In genomic region chr6:33298773-33299236, GRCh38 we compare ENCODE assay signal across 1 cellular context.
TF ChIP-seq lines count a peak whose summit lies in the region.

Gene RGL2, minus strand, starts transcription at chr6:33298942. Its CDS starts 332 bp downstream, at chr6:33298610.

TF ChIP-seq in HepG2, 621 proteins besides CTCF, POLR2A, EP300 and RAD21 (continued from another document):
- TF ChIP-seq KLF12 (CRISPR knock-in tag; IDR thresholded peaks at IDR 0.05; ENCODE audit: borderline replicate concordance) (no peak), IRX3 (CRISPR knock-in tag; IDR thresholded peaks at IDR 0.05; ENCODE audit: borderline replicate concordance, low read depth) (no peak), CEBPB (IDR thresholded peaks at IDR 0.05; ENCODE audit: borderline replicate concordance, low read depth, low read length) (no peak), ZNF883 (CRISPR knock-in tag; IDR thresholded peaks at IDR 0.05; ENCODE audit: not compliant biosample characterization) (no peak), ZNF431 (CRISPR knock-in tag; IDR thresholded peaks at IDR 0.05; ENCODE audit: borderline replicate concordance, low read depth) (no peak), IKZF4 (CRISPR knock-in tag; IDR thresholded peaks at IDR 0.05; ENCODE audit: borderline replicate concordance, low read depth, not compliant biosample characterization) (no peak), ATF6 (CRISPR knock-in tag; conservative IDR thresholded peaks at IDR 0.05) (peak; percentile 14; the same call in 1 of the 2 replicates), ASH2L (IDR thresholded peaks at IDR 0.05; ENCODE audit: insufficient read length, low read depth, low read length) (no peak), ZNF138 (CRISPR knock-in tag; IDR thresholded peaks at IDR 0.05; ENCODE audit: low read depth) (no peak), SSRP1 (CRISPR knock-in tag; IDR thresholded peaks at IDR 0.05) (no peak), KDM4B (CRISPR knock-in tag; IDR thresholded peaks at IDR 0.05) (no peak), ZNF740 (CRISPR knock-in tag; IDR thresholded peaks at IDR 0.05) (0 out of 2 replicates have a peak, but pooled peaks have one; percentile 42), ETV6 (CRISPR knock-in tag; conservative IDR thresholded peaks at IDR 0.05) (no peak), NR1H2 (CRISPR knock-in tag; IDR thresholded peaks at IDR 0.05; ENCODE audit: borderline replicate concordance, low read depth) (no peak), SCMH1 (CRISPR knock-in tag; IDR thresholded peaks at IDR 0.05; ENCODE audit: borderline replicate concordance) (no peak), ZNF446 (CRISPR knock-in tag; IDR thresholded peaks at IDR 0.05) (no peak), ADNP (CRISPR knock-in tag; IDR thresholded peaks at IDR 0.05) (no peak), RFXAP (CRISPR knock-in tag; IDR thresholded peaks at IDR 0.05; ENCODE audit: borderline replicate concordance) (peak; percentile 46; the same call in 1 of the 2 replicates), IKZF5 (CRISPR knock-in tag; IDR thresholded peaks at IDR 0.05) (no peak), ZNF678 (CRISPR knock-in tag; IDR thresholded peaks at IDR 0.05) (0 out of 2 replicates have a peak, but pooled peaks have one; percentile 30), ZNF224 (CRISPR knock-in tag; IDR thresholded peaks at IDR 0.05) (no peak), SP5 (CRISPR knock-in tag; IDR thresholded peaks at IDR 0.05; ENCODE audit: borderline replicate concordance, low read depth) (no peak), ZNF333 (CRISPR knock-in tag; IDR thresholded peaks at IDR 0.05; ENCODE audit: borderline replicate concordance) (no peak), TEAD2 (CRISPR knock-in tag; IDR thresholded peaks at IDR 0.05) (no peak), ATM (IDR thresholded peaks at IDR 0.05; ENCODE audit: borderline replicate concordance) (no peak), SIX4 (CRISPR knock-in tag; IDR thresholded peaks at IDR 0.05) (no peak), MLXIP (CRISPR knock-in tag; IDR thresholded peaks at IDR 0.05; ENCODE audit: borderline replicate concordance) (no peak), PATZ1 (CRISPR knock-in tag; IDR thresholded peaks at IDR 0.05) (peak; percentile 87)
- TF ChIP-seq, protein P1, sequence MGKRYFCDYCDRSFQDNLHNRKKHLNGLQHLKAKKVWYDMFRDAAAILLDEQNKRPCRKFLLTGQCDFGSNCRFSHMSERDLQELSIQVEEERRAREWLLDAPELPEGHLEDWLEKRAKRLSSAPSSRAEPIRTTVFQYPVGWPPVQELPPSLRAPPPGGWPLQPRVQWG (CRISPR knock-in tag; IDR thresholded peaks at IDR 0.05; ENCODE audit: borderline replicate concordance, low read depth) = no peak
- TF ChIP-seq, protein P2, sequence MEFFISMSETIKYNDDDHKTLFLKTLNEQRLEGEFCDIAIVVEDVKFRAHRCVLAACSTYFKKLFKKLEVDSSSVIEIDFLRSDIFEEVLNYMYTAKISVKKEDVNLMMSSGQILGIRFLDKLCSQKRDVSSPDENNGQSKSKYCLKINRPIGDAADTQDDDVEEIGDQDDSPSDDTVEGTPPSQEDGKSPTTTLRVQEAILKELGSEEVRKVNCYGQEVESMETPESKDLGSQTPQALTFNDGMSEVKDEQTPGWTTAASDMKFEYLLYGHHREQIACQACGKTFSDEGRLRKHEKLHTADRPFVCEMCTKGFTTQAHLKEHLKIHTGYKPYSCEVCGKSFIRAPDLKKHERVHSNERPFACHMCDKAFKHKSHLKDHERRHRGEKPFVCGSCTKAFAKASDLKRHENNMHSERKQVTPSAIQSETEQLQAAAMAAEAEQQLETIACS (CRISPR knock-in tag; IDR thresholded peaks at IDR 0.05) = 0 out of 2 replicates have a peak, but pooled peaks have one; percentile 34
- TF ChIP-seq, protein P3, sequence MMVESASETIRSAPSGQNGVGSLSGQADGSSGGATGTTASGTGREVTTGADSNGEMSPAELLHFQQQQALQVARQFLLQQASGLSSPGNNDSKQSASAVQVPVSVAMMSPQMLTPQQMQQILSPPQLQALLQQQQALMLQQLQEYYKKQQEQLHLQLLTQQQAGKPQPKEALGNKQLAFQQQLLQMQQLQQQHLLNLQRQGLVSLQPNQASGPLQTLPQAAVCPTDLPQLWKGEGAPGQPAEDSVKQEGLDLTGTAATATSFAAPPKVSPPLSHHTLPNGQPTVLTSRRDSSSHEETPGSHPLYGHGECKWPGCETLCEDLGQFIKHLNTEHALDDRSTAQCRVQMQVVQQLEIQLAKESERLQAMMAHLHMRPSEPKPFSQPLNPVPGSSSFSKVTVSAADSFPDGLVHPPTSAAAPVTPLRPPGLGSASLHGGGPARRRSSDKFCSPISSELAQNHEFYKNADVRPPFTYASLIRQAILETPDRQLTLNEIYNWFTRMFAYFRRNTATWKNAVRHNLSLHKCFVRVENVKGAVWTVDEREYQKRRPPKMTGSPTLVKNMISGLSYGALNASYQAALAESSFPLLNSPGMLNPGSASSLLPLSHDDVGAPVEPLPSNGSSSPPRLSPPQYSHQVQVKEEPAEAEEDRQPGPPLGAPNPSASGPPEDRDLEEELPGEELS (CRISPR knock-in tag; IDR thresholded peaks at IDR 0.05) = peak; percentile 6; the same call in 1 of the 2 replicates
